Comparison of ENCODE assay signal across 31 cellular contexts in the genomic region with DNA sequence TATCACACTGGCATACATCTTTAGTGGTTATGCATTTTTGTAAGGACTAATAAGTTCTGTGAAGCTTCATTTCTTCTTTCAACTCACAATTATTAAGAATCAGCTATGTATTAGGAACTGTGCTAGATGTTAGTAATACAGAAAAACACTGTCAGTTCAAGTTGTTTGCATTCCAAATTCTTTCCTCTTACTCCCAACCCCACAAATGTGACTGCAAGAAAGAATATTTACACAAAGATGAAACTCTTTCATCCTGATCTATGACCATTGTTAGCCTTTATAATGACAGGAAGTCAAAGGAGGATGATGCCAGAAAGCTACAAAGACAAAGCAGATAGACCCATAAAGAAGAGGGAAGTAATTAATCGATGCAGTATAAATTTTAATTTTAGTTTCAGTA. TPM values are rescaled to one million over a fixed set of nuclear protein-coding genes. Genes with fewer than 3 reads are reported as not detected.
DNase-seq lines count a peak whose midpoint lies in the region; ATAC-seq, FAIRE-seq and TF ChIP-seq lines count a peak whose summit lies in the region.
"Had no signal": no experiment of that assay in that cellular context is flagged by ENCODE, and none has a peak within 500 bp of the region (broad histone marks: within the 10 kb centered on the region; RNA-seq: fewer than 3 reads in every experiment).

No MANE protein-coding gene starts in this region.

- dilution Hi-C loops in endothelial cell of umbilical vein (cut with MboI; ENCODE audit: extremely low pct_ligation_motif_present, low sequenced_read_pairs), result no loop called here

- H3K27ac Mint-ChIP-seq in CD4-positive, alpha-beta T cell, result no peak overlapping the region
- H3K27ac Mint-ChIP-seq: activated CD4-positive, alpha-beta memory T cell treated with anti-CD3 and anti-CD28 coated beads for 36 hours; activated naive CD8-positive, alpha-beta T cell treated with anti-CD3 and anti-CD28 coated beads, Interleukin-2, amount 50 U/mL, for 24 hours; natural killer cell treated with Interleukin-12 subunit alpha and Interleukin-12 subunit beta and Interleukin-15 and Interleukin-18, amount 100 ng/mL, for 72 hours; stimulated activated effector memory CD8-positive, alpha-beta T cell treated with anti-CD3 and anti-CD28 coated beads, Interleukin-12 subunit alpha, Interleukin-12 subunit beta, amount 100 ng/mL, for 72 hours had no signal

- no peak for TF ChIP-seq CTCF in endothelial cell of umbilical vein (IDR thresholded peaks at IDR 0.05; ENCODE audit: extremely low read depth in 1 of 2, insufficient read depth in 1 of 2, low read depth in 1 of 2, low read length in 2 of 2)
- no peak for TF ChIP-seq CTCF in CD4-positive, alpha-beta T cell (IDR thresholded peaks at IDR 0.05)

- CTCF ChIA-PET in endothelial cell of umbilical vein (lab: Charles Lee), result interaction anchor here (0.8 to 1.2 kb wide), 4 partner anchors 8 to 102 kb away, joined by 3 to 6 read pairs (median 4); no protein-coding TSS in a partner anchor
- CTCF ChIA-PET in CD4-positive, alpha-beta T cell (lab: Charles Lee), result no interaction called here

- H3K79me2 ChIP-seq in ACC112 (ENCODE audit: control insufficient read depth, insufficient read depth, low read length, unreplicated experiment) (no peaks in the 10 kb centered on the region), endothelial cell of umbilical vein (ENCODE audit: control insufficient read depth, insufficient read depth, low read length) (no peaks in the 10 kb centered on the region)

- intact Hi-C loops in endothelial cell of umbilical vein (cut with micrococcal nuclease), result loop anchor here (2.0 kb wide), 1 partner anchor 37 kb away; no protein-coding TSS in a partner anchor
- intact Hi-C loops in CD4-positive, alpha-beta T cell (cut with DNase I, micrococcal nuclease), result no loop called here

- FAIRE-seq in endothelial cell of umbilical vein (lab: Jason Lieb, UNC), result peak; percentile 46

- POLR2A ChIA-PET in endothelial cell of umbilical vein (lab: Charles Lee), result interaction anchor here (0.9 kb wide), 1 partner anchor 89 kb away, joined by 3 read pairs; no protein-coding TSS in a partner anchor
- POLR2A ChIA-PET in CD4-positive, alpha-beta T cell (lab: Charles Lee), result no interaction called here

- H4K20me1 ChIP-seq in endothelial cell of umbilical vein (replicated peaks; ENCODE audit: control insufficient read depth, extremely low read depth, insufficient read depth, low read length), result no peaks in the 10 kb centered on the region
- H4K20me1 ChIP-seq: BLaER1 had no signal

- H2AFZ ChIP-seq in ACC112 (ENCODE audit: low read length, unreplicated experiment) (peak overlapping the region; percentile 37), endothelial cell of umbilical vein (ENCODE audit: low read depth, low read length) (peak overlapping the region; percentile 32)

- no peaks in the 10 kb centered on the region for H3K36me3 Mint-ChIP-seq in CD4-positive, alpha-beta T cell (ENCODE audit: low read depth)
- H3K36me3 Mint-ChIP-seq: activated CD4-positive, alpha-beta memory T cell treated with anti-CD3 and anti-CD28 coated beads for 36 hours; natural killer cell treated with Interleukin-12 subunit alpha and Interleukin-12 subunit beta and Interleukin-15 and Interleukin-18, amount 100 ng/mL, for 72 hours; stimulated activated effector memory CD8-positive, alpha-beta T cell treated with anti-CD3 and anti-CD28 coated beads, Interleukin-12 subunit alpha, Interleukin-12 subunit beta, amount 100 ng/mL, for 72 hours had no signal

- DNase-seq in EL (peak; percentile 46), NCI-H748 (lab: John Stamatoyannopoulos, UW; ENCODE audit: unreplicated experiment) (peak; percentile 57), endothelial cell of umbilical vein (ENCODE audit: low read depth, low spot score) (peak; percentile 53), dedifferentiated amniotic fluid mesenchymal stem cell (ENCODE audit: extremely low spot score) (no peak), AG20443 (ENCODE audit: low spot score) (no peak)
- DNase-seq in CD4-positive, alpha-beta T cell, result no peak
- DNase-seq: activated CD4-positive, alpha-beta memory T cell treated with anti-CD3 and anti-CD28 coated beads for 36 hours; activated CD4-positive, alpha-beta T cell treated with anti-CD3 and anti-CD28 coated beads for 1 hour; activated naive CD4-positive, alpha-beta T cell; activated naive CD8-positive, alpha-beta T cell treated with anti-CD3 and anti-CD28 coated beads, Interleukin-2, amount 50 U/mL, for 24 hours; colonic mucosa; DND-41; effector memory CD4-positive, alpha-beta T cell; gastrocnemius medialis; H7; lower lobe of right lung; MG63; mucosa of descending colon; NCI-H446; Right ventricle myocardium superior; stimulated activated CD4-positive, alpha-beta T cell treated with anti-CD3 and anti-CD28 coated beads, Interleukin-15, amount 100 ng/mL, for 24 hours; T-helper 2 cell had no signal

- no peak for TF ChIP-seq POLR2A in endothelial cell of umbilical vein (IDR thresholded peaks at IDR 0.05; ENCODE audit: low read depth, low read length)

- H3K9me1 ChIP-seq in endothelial cell of umbilical vein (replicated peaks; ENCODE audit: control insufficient read depth, extremely low read depth, insufficient read depth, low read length), result no peaks in the 10 kb centered on the region

- no peak overlapping the region for H3K4me3 ChIP-seq in ACC112 (ENCODE audit: low read depth, low read length)
- no peak overlapping the region for H3K4me3 ChIP-seq in endothelial cell of umbilical vein (replicated peaks in 1 of 3; ENCODE audit: insufficient read depth in 1 of 3, low read depth in 1 of 3, low read length in 3 of 3)
- H3K4me3 ChIP-seq: BLaER1, colonic mucosa, gastrocnemius medialis, lower lobe of right lung, MG63, mucosa of descending colon, tibial nerve had no signal

- H3K27ac ChIP-seq in ACC112 (ENCODE audit: low read depth, low read length), result no peak overlapping the region
- H3K27ac ChIP-seq in endothelial cell of umbilical vein (ENCODE audit: insufficient read depth, low read depth, low read length), result peak overlapping the region; percentile 25
- no peak overlapping the region for H3K27ac ChIP-seq in CD4-positive, alpha-beta T cell (ENCODE audit: low read depth, low read length)
- H3K27ac ChIP-seq: BLaER1, colonic mucosa, gastrocnemius medialis, HL-60, KMS-11, lower lobe of right lung, tibial nerve had no signal

- H3K4me3 Mint-ChIP-seq in CD4-positive, alpha-beta T cell, result no peak overlapping the region
- H3K4me3 Mint-ChIP-seq: activated CD4-positive, alpha-beta memory T cell treated with anti-CD3 and anti-CD28 coated beads for 36 hours; activated naive CD8-positive, alpha-beta T cell treated with anti-CD3 and anti-CD28 coated beads, Interleukin-2, amount 50 U/mL, for 24 hours; natural killer cell treated with Interleukin-12 subunit alpha and Interleukin-12 subunit beta and Interleukin-15 and Interleukin-18, amount 100 ng/mL, for 72 hours; stimulated activated effector memory CD8-positive, alpha-beta T cell treated with anti-CD3 and anti-CD28 coated beads, Interleukin-12 subunit alpha, Interleukin-12 subunit beta, amount 100 ng/mL, for 72 hours had no signal

- no peak for ATAC-seq in CD4-positive, alpha-beta T cell (ENCODE audit: poor library complexity)
- no peak for ATAC-seq in HG02571 (IDR thresholded peaks at IDR 0.05; ENCODE audit: unreplicated experiment)
- ATAC-seq: activated naive CD8-positive, alpha-beta T cell treated with anti-CD3 and anti-CD28 coated beads, Interleukin-2, amount 50 U/mL, for 24 hours; gastrocnemius medialis; lower lobe of right lung; mucosa of descending colon; natural killer cell treated with Interleukin-12 subunit alpha and Interleukin-12 subunit beta and Interleukin-15 and Interleukin-18, amount 100 ng/mL, for 72 hours; SK-N-SH treated with all-trans-retinoic acid at 6 μM for 48 hours; stimulated activated effector memory CD8-positive, alpha-beta T cell treated with anti-CD3 and anti-CD28 coated beads, Interleukin-12 subunit alpha, Interleukin-12 subunit beta, amount 100 ng/mL, for 72 hours had no signal

- H3K9ac ChIP-seq in endothelial cell of umbilical vein (replicated peaks; ENCODE audit: extremely low read depth, insufficient read depth, low read length), result peak overlapping the region; percentile 6
- H3K9ac ChIP-seq: BLaER1, KMS-11 had no signal

- H3K9me3 ChIP-seq in endothelial cell of umbilical vein (replicated peaks; ENCODE audit: control insufficient read depth, insufficient read depth, low read length), result no peaks in the 10 kb centered on the region
- no peaks in the 10 kb centered on the region for H3K9me3 ChIP-seq in CD4-positive, alpha-beta T cell (ENCODE audit: control insufficient read depth, low read length)
- H3K9me3 ChIP-seq: BLaER1, colonic mucosa, gastrocnemius medialis, lower lobe of right lung, MG63, mucosa of descending colon, tibial nerve had no signal

- BruUV-seq in endothelial cell of umbilical vein (replicated peaks; lab: Mats Ljungman, UMichigan), result no TSS peak

- H3K9me3 Mint-ChIP-seq in CD4-positive, alpha-beta T cell, result no peaks in the 10 kb centered on the region
- H3K9me3 Mint-ChIP-seq: activated CD4-positive, alpha-beta memory T cell treated with anti-CD3 and anti-CD28 coated beads for 36 hours; activated naive CD8-positive, alpha-beta T cell treated with anti-CD3 and anti-CD28 coated beads, Interleukin-2, amount 50 U/mL, for 24 hours; natural killer cell treated with Interleukin-12 subunit alpha and Interleukin-12 subunit beta and Interleukin-15 and Interleukin-18, amount 100 ng/mL, for 72 hours; stimulated activated effector memory CD8-positive, alpha-beta T cell treated with anti-CD3 and anti-CD28 coated beads, Interleukin-12 subunit alpha, Interleukin-12 subunit beta, amount 100 ng/mL, for 72 hours had no signal

- no peaks in the 10 kb centered on the region for H3K36me3 ChIP-seq in ACC112 (ENCODE audit: insufficient read depth, low read length)
- H3K36me3 ChIP-seq in endothelial cell of umbilical vein (ENCODE audit: control insufficient read depth in 2 of 2, extremely low read depth in 1 of 2, insufficient read depth in 2 of 2, low read length in 2 of 2), result no peaks in the 10 kb centered on the region
- H3K36me3 ChIP-seq: BLaER1, colonic mucosa, gastrocnemius medialis, lower lobe of right lung, MG63, tibial nerve had no signal

- H3K4me1 ChIP-seq in ACC112 (ENCODE audit: control insufficient read depth, insufficient read depth, low read length, unreplicated experiment) (peaks cover 6% of the 10 kb centered on the region), endothelial cell of umbilical vein (ENCODE audit: control insufficient read depth, extremely low read depth, insufficient read depth, low read length) (peaks cover 12% of the 10 kb centered on the region)
- H3K4me1 ChIP-seq: BLaER1, colonic mucosa, gastrocnemius medialis, lower lobe of right lung, tibial nerve had no signal

- H3K4me1 Mint-ChIP-seq in CD4-positive, alpha-beta T cell (ENCODE audit: low read depth), result no peaks in the 10 kb centered on the region
- H3K4me1 Mint-ChIP-seq: activated naive CD8-positive, alpha-beta T cell treated with anti-CD3 and anti-CD28 coated beads, Interleukin-2, amount 50 U/mL, for 24 hours; stimulated activated effector memory CD8-positive, alpha-beta T cell treated with anti-CD3 and anti-CD28 coated beads, Interleukin-12 subunit alpha, Interleukin-12 subunit beta, amount 100 ng/mL, for 72 hours had no signal

- no peaks in the 10 kb centered on the region for H3K27me3 ChIP-seq in ACC112 (ENCODE audit: insufficient read depth, low read length)
- H3K27me3 ChIP-seq in endothelial cell of umbilical vein (ENCODE audit: control insufficient read depth in 2 of 2, insufficient read depth in 2 of 2, low read length in 2 of 2), result no peaks in the 10 kb centered on the region
- peaks cover 13% of the 10 kb centered on the region for H3K27me3 ChIP-seq in CD4-positive, alpha-beta T cell (ENCODE audit: control insufficient read depth, insufficient read depth, low read length)
- H3K27me3 ChIP-seq: BLaER1, colonic mucosa, gastrocnemius medialis, MG63, tibial nerve had no signal

- peaks cover 43% of the 10 kb centered on the region for H3K27me3 Mint-ChIP-seq in CD4-positive, alpha-beta T cell

- H3K4me2 ChIP-seq in endothelial cell of umbilical vein (ENCODE audit: insufficient read depth, low read length), result peak overlapping the region; percentile 69
- H3K4me2 ChIP-seq: BLaER1, KMS-11 had no signal

RNA-seq across cellular contexts. Expression of a gene that starts 21.0 kb away (rescaled TPM):
- total RNA-seq in endothelial cell of umbilical vein, result 77.4 and 91.6 TPM in 2 replicates
- 54.9 and 87.6 TPM in 2 replicates for polyA plus RNA-seq in endothelial cell of umbilical vein
- 78.4 and 85.9 TPM in 2 replicates for polyA plus RNA-seq in endothelial cell of umbilical vein (2011; cell fraction: cytosol; rRNA removed)
- polyA plus RNA-seq in endothelial cell of umbilical vein (2011; cell fraction: nucleus; rRNA removed), result 237 and 327 TPM in 2 replicates
- polyA plus RNA-seq in endothelial cell of umbilical vein (2012), result 104 and 119 TPM in 2 replicates
- 16.1 and 31.1 TPM in 2 replicates for polyA minus RNA-seq in endothelial cell of umbilical vein
- polyA minus RNA-seq in endothelial cell of umbilical vein (2011; cell fraction: cytosol; rRNA and poly(A)+ RNA removed), result 8.3 TPM
- polyA minus RNA-seq in endothelial cell of umbilical vein (2011; cell fraction: nucleus; rRNA and poly(A)+ RNA removed), result 71.4 and 153 TPM in 2 replicates
- total RNA-seq in CD4-positive, alpha-beta T cell, result 100 to 1,000 TPM; 136 to 140 TPM

Comparison
In these comparisons a context has a peak if more than half of its experiments do, and no peak if none do; other contexts are left out.
1. DNase-seq: peak in EL (single experiment), NCI-H748 (single experiment) and endothelial cell of umbilical vein (single experiment); none in dedifferentiated amniotic fluid mesenchymal stem cell (single experiment), AG20443 (single experiment) and CD4-positive, alpha-beta T cell (0 of 10).